Comparison of ENCODE assay signal across 8 cellular contexts in genomic region chr11:134360050-134360835, GRCh38.
DNase-seq lines count a peak whose midpoint lies in the region; ATAC-seq and TF ChIP-seq lines count a peak whose summit lies in the region.

No MANE protein-coding gene starts in this region.

- DNase-seq in GM10266 (ENCODE audit: extremely low spot score) (peak; percentile 92), NCI-H226 (peak; percentile 48), cerebellar cortex (ENCODE audit: low spot score) (peak; percentile 67), left kidney (ENCODE audit: low read depth, low spot score) (peak; percentile 93), dedifferentiated amniotic fluid mesenchymal stem cell (ENCODE audit: extremely low spot score) (no peak)
- peak; percentile 51 to 71 for DNase-seq in activated CD4-positive, alpha-beta T cell treated with anti-CD3 and anti-CD28 coated beads for 24 hours (ENCODE audit: low read depth in 2 of 2)
- peak; percentile 70 for DNase-seq in stimulated activated CD4-positive, alpha-beta T cell treated with anti-CD3 and anti-CD28 coated beads, Interleukin-4, amount 100 ng/mL, for 1 hour

- ATAC-seq in HG02678 (IDR thresholded peaks at IDR 0.05; ENCODE audit: unreplicated experiment), result peak; percentile 71

- TF ChIP-seq CTCF in GM10266 (IDR thresholded peaks at IDR 0.05; ENCODE audit: control insufficient read depth, insufficient read depth, low read depth, missing control alignments), result peak; percentile 90
